In the genomic region with DNA sequence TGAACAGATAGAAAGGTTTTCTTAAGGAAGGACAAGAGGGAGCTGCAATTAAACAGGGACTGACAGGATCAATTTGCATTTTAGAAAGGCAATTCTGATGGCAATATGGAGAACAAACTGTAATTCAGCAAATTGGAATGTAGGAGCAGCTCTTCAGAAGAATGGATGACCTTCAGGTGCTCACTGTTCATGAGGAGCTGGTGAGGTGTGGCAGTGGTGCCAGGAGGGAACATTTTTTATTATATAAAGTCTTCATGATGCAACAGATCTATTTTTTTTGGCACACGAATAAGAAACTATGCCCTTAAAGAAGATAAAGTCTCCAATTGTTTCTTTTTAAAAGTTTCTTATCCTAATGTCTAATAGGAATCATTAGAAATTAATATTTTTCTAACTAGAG, we compare ENCODE assay signal across 24 cellular contexts.
"Had no signal": no experiment of that assay in that cellular context is flagged by ENCODE, and none has a peak within 500 bp of the region (broad histone marks: within the 10 kb centered on the region; RNA-seq: fewer than 3 reads in every experiment).

No MANE protein-coding gene starts in this region.

- H3K9me3 ChIP-seq: body of pancreas, left ventricle myocardium inferior, mucosa of descending colon, prostate gland, sigmoid colon, tibial artery had no signal

- H3K4me3 ChIP-seq: body of pancreas, left ventricle myocardium inferior, lung, mucosa of descending colon, prostate gland, sigmoid colon, tibial artery had no signal

- ATAC-seq: body of pancreas; mucosa of descending colon; stimulated activated memory B cell treated with anti-CD40 and anti-IgM and Interleukin-4, amounts not matched to agents 10 μg/mL and 1 μg/mL and 100 μg/mL, for 72 hours had no signal

- H3K36me3 ChIP-seq: left ventricle myocardium inferior, prostate gland, sigmoid colon, tibial artery had no signal

- H3K4me1 ChIP-seq: prostate gland had no signal

- H3K27me3 Mint-ChIP-seq: activated CD4-positive, alpha-beta T cell treated with anti-CD3 and anti-CD28 coated beads for 36 hours; activated naive CD8-positive, alpha-beta T cell; stimulated activated memory B cell treated with anti-CD40 and anti-IgM and Interleukin-4, amounts not matched to agents 10 μg/mL and 1 μg/mL and 100 μg/mL, for 72 hours; stimulated activated naive CD8-positive, alpha-beta T cell treated with anti-CD3 and anti-CD28 coated beads, Interleukin-15, amount 100 ng/mL, for 72 hours had no signal

- DNase-seq: activated CD4-positive, alpha-beta T cell treated with anti-CD3 and anti-CD28 coated beads for 36 hours; activated CD4-positive, CD25-positive, alpha-beta regulatory T cell; activated effector memory CD4-positive, alpha-beta T cell treated with Interleukin-2 at 50 U/mL for 16 hours; activated naive CD4-positive, alpha-beta T cell treated with Interleukin-2 at 50 U/mL for 16 hours; activated T-cell treated with anti-CD3 and anti-CD28 coated beads for 4 hours; activated T-cell treated with anti-CD3 and anti-CD28 coated beads, Interleukin-2, amount 50 U/mL, for 72 hours; aorta; body of pancreas; cortex of kidney; left ventricle myocardium inferior; mucosa of descending colon; sigmoid colon; small intestine; stimulated activated CD4-positive, alpha-beta T cell treated with anti-CD3 and anti-CD28 coated beads, Interleukin-1b, Interleukin-23, amount 100 ng/mL, for 48 hours; stimulated activated CD4-positive, alpha-beta T cell treated with anti-CD3 and anti-CD28 coated beads, Interleukin-4, amount 100 ng/mL, for 4 hours; stimulated activated CD8-positive, alpha-beta memory T cell treated with anti-CD3 and anti-CD28 coated beads, Interleukin-4, amount 100 ng/mL, for 48 hours; stimulated activated naive CD8-positive, alpha-beta T cell treated with anti-CD3 and anti-CD28 coated beads, Interleukin-15, amount 100 ng/mL, for 72 hours; substantia nigra; tibial artery had no signal

- H3K27ac ChIP-seq: body of pancreas, left ventricle myocardium inferior, prostate gland, sigmoid colon, tibial artery had no signal

- H3K4me1 Mint-ChIP-seq: stimulated activated memory B cell treated with anti-CD40 and anti-IgM and Interleukin-4, amounts not matched to agents 10 μg/mL and 1 μg/mL and 100 μg/mL, for 72 hours had no signal

- H3K27me3 ChIP-seq: body of pancreas, sigmoid colon, tibial artery had no signal

- H3K27ac Mint-ChIP-seq: activated CD4-positive, alpha-beta T cell treated with anti-CD3 and anti-CD28 coated beads for 36 hours; activated naive CD8-positive, alpha-beta T cell; activated T-cell treated with anti-CD3 and anti-CD28 coated beads, Interleukin-2, amount 50 U/mL, for 72 hours; nephron; stimulated activated memory B cell treated with anti-CD40 and anti-IgM and Interleukin-4, amounts not matched to agents 10 μg/mL and 1 μg/mL and 100 μg/mL, for 72 hours; stimulated activated naive CD8-positive, alpha-beta T cell treated with anti-CD3 and anti-CD28 coated beads, Interleukin-15, amount 100 ng/mL, for 72 hours had no signal

- H3K4me3 Mint-ChIP-seq: activated CD4-positive, alpha-beta T cell treated with anti-CD3 and anti-CD28 coated beads for 36 hours; activated naive CD8-positive, alpha-beta T cell; activated T-cell treated with anti-CD3 and anti-CD28 coated beads, Interleukin-2, amount 50 U/mL, for 72 hours; nephron; stimulated activated memory B cell treated with anti-CD40 and anti-IgM and Interleukin-4, amounts not matched to agents 10 μg/mL and 1 μg/mL and 100 μg/mL, for 72 hours; stimulated activated naive CD8-positive, alpha-beta T cell treated with anti-CD3 and anti-CD28 coated beads, Interleukin-15, amount 100 ng/mL, for 72 hours had no signal
